30 cellular contexts compared by ENCODE assay signal in the genomic region with DNA sequence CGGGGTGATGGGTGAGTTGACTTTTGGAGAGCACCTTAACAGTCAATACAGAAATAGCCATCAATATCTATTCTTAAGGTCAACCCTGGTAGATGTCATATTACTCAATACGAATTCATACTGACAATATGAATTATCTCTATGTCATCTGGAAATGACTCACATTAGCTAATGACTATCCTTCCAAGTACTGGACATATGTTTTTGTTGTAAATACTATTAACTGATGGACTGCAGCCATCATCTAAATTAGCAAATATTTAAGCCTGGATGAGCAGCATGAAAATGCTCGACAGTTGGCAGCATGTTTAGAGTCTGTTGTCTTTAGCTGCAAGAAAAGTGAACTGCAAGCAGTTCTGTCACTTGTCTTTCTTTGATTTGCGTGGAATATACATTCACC. TPM values are rescaled to one million over a fixed set of nuclear protein-coding genes. Genes with fewer than 3 reads are reported as not detected.
DNase-seq lines count a peak whose midpoint lies in the region; ATAC-seq and TF ChIP-seq lines count a peak whose summit lies in the region.
"Had no signal": no experiment of that assay in that cellular context is flagged by ENCODE, and none has a peak within 500 bp of the region (broad histone marks: within the 10 kb centered on the region; RNA-seq: fewer than 3 reads in every experiment).

No MANE protein-coding gene starts in this region.

- intact Hi-C loops in CD14-positive monocyte (cut with micrococcal nuclease) (no loop called here), head of caudate nucleus (cut with DNase I) (no loop called here)

- DNase-seq in DMS 273 treated with DMSO at 0.1 percent for 48 hours (lab: John Stamatoyannopoulos, UW) (peak; percentile 46), NCI-H1694 treated with DMSO at 0.1 percent for 48 hours (lab: John Stamatoyannopoulos, UW) (peak; percentile 69), fibroblast of peridontal ligament (ENCODE audit: extremely low read depth) (peak; percentile 2), CD14-positive monocyte (ENCODE audit: low spot score) (no peak), head of caudate nucleus (no peak)
- DNase-seq: activated CD4-positive, alpha-beta T cell treated with anti-CD3 and anti-CD28 coated beads, Interleukin-2, amount 10 ng/mL, durations not matched to agents 24 days and 14 days; activated gamma-delta T cell; activated naive CD8-positive, alpha-beta T cell treated with anti-CD3 and anti-CD28 coated beads, Interleukin-2, amount 10 ng/mL, durations not matched to agents 7 days and 5 days; activated T-cell treated with anti-CD3 and anti-CD28 coated beads, Interleukin-2, amount 50 U/mL, for 1 hour; AML-193; aorta; CD4-positive, alpha-beta memory T cell; DMS153; effector memory CD8-positive, alpha-beta T cell; left cardiac atrium; naive thymus-derived CD8-positive, alpha-beta T cell; NCI-H1092 treated with DMSO at 0.1 percent for 48 hours; NCI-H1930; NCI-H2171 treated with DMSO at 0.1 percent for 48 hours; NCI-H526; PC-9; right lobe of liver; SHP77; stimulated activated CD8-positive, alpha-beta memory T cell treated with anti-CD3 and anti-CD28 coated beads, Interleukin-4, amount 100 ng/mL, for 48 hours had no signal

- no peak overlapping the region for H3K4me3 Mint-ChIP-seq in CD14-positive monocyte
- H3K4me3 Mint-ChIP-seq: activated CD4-positive, alpha-beta T cell treated with anti-CD3 and anti-CD28 coated beads, Interleukin-2, amount 10 ng/mL, durations not matched to agents 24 days and 14 days; activated naive CD8-positive, alpha-beta T cell treated with anti-CD3 and anti-CD28 coated beads, Interleukin-2, amount 10 ng/mL, durations not matched to agents 7 days and 5 days; CD4-positive, alpha-beta memory T cell; effector memory CD8-positive, alpha-beta T cell; IgD-negative memory B cell; naive thymus-derived CD8-positive, alpha-beta T cell; stimulated activated naive CD8-positive, alpha-beta T cell treated with anti-CD3 and anti-CD28 coated beads, Interleukin-15, Interleukin-2, amounts not matched to agents 100 ng/mL and 50 ng/mL, for 24 hours had no signal

- H3K9me3 Mint-ChIP-seq in CD14-positive monocyte, result no peaks in the 10 kb centered on the region
- H3K9me3 Mint-ChIP-seq: activated CD4-positive, alpha-beta T cell treated with anti-CD3 and anti-CD28 coated beads, Interleukin-2, amount 10 ng/mL, durations not matched to agents 24 days and 14 days; activated naive CD8-positive, alpha-beta T cell treated with anti-CD3 and anti-CD28 coated beads, Interleukin-2, amount 10 ng/mL, durations not matched to agents 7 days and 5 days; CD4-positive, alpha-beta memory T cell; effector memory CD8-positive, alpha-beta T cell; IgD-negative memory B cell; naive thymus-derived CD8-positive, alpha-beta T cell; stimulated activated naive CD8-positive, alpha-beta T cell treated with anti-CD3 and anti-CD28 coated beads, Interleukin-15, Interleukin-2, amounts not matched to agents 100 ng/mL and 50 ng/mL, for 24 hours had no signal

- no peak for TF ChIP-seq CTCF in CD14-positive monocyte (IDR thresholded peaks at IDR 0.05)

- H3K4me1 Mint-ChIP-seq in CD14-positive monocyte, result no peaks in the 10 kb centered on the region
- H3K4me1 Mint-ChIP-seq: activated CD4-positive, alpha-beta T cell treated with anti-CD3 and anti-CD28 coated beads, Interleukin-2, amount 10 ng/mL, durations not matched to agents 24 days and 14 days; activated naive CD8-positive, alpha-beta T cell treated with anti-CD3 and anti-CD28 coated beads, Interleukin-2, amount 10 ng/mL, durations not matched to agents 7 days and 5 days; CD4-positive, alpha-beta memory T cell; IgD-negative memory B cell; naive thymus-derived CD8-positive, alpha-beta T cell had no signal

- H3K36me3 Mint-ChIP-seq in CD14-positive monocyte, result no peaks in the 10 kb centered on the region
- H3K36me3 Mint-ChIP-seq: activated naive CD8-positive, alpha-beta T cell treated with anti-CD3 and anti-CD28 coated beads, Interleukin-2, amount 10 ng/mL, durations not matched to agents 7 days and 5 days; CD4-positive, alpha-beta memory T cell; IgD-negative memory B cell; naive thymus-derived CD8-positive, alpha-beta T cell had no signal

- H3K27ac Mint-ChIP-seq in CD14-positive monocyte, result no peak overlapping the region
- H3K27ac Mint-ChIP-seq: activated CD4-positive, alpha-beta T cell treated with anti-CD3 and anti-CD28 coated beads, Interleukin-2, amount 10 ng/mL, durations not matched to agents 24 days and 14 days; activated naive CD8-positive, alpha-beta T cell treated with anti-CD3 and anti-CD28 coated beads, Interleukin-2, amount 10 ng/mL, durations not matched to agents 7 days and 5 days; CD4-positive, alpha-beta memory T cell; effector memory CD8-positive, alpha-beta T cell; IgD-negative memory B cell; naive thymus-derived CD8-positive, alpha-beta T cell; stimulated activated naive CD8-positive, alpha-beta T cell treated with anti-CD3 and anti-CD28 coated beads, Interleukin-15, Interleukin-2, amounts not matched to agents 100 ng/mL and 50 ng/mL, for 24 hours had no signal

- ATAC-seq in SK-N-SH treated with all-trans-retinoic acid at 6 μM for 48 hours, result peak; percentile 75
- no peak for ATAC-seq in GM19463 (IDR thresholded peaks at IDR 0.05; ENCODE audit: unreplicated experiment)
- no peak for ATAC-seq in esophagus mucosa
- ATAC-seq: effector memory CD8-positive, alpha-beta T cell; gastroesophageal sphincter; left cardiac atrium; naive thymus-derived CD8-positive, alpha-beta T cell; right lobe of liver had no signal

- no peaks in the 10 kb centered on the region for H3K27me3 Mint-ChIP-seq in CD14-positive monocyte (ENCODE audit: low read depth in 3 of 3)
- H3K27me3 Mint-ChIP-seq: IgD-negative memory B cell had no signal

TF ChIP-seq in SK-N-SH treated with all-trans-retinoic acid at 6 μM for 48 hours, 23 proteins besides CTCF, POLR2A, EP300 and RAD21 (continues in another document):
- TF ChIP-seq ZFP30 (CRISPR knock-in tag; IDR thresholded peaks at IDR 0.05) (no peak), TSHZ2 (CRISPR knock-in tag; IDR thresholded peaks at IDR 0.05) (peak; percentile 96), CSRNP3 (CRISPR knock-in tag; IDR thresholded peaks at IDR 0.05) (peak; percentile 88; the same call in 1 of the 2 replicates), ZC3H10 (CRISPR knock-in tag; IDR thresholded peaks at IDR 0.05) (peak; percentile 91), ZFP3 (CRISPR knock-in tag; IDR thresholded peaks at IDR 0.05) (0 out of 2 replicates have a peak, but pooled peaks have one; percentile 52), ZNF70 (CRISPR knock-in tag; IDR thresholded peaks at IDR 0.05) (0 out of 2 replicates have a peak, but pooled peaks have one; percentile 26), ARNTL (CRISPR knock-in tag; IDR thresholded peaks at IDR 0.05; ENCODE audit: borderline replicate concordance, low read depth) (no peak), TOX (CRISPR knock-in tag; IDR thresholded peaks at IDR 0.05; ENCODE audit: borderline replicate concordance) (peak; percentile 95), BACH2 (CRISPR knock-in tag; IDR thresholded peaks at IDR 0.05; ENCODE audit: borderline replicate concordance) (peak; percentile 53; the same call in 1 of the 2 replicates)
- TF ChIP-seq, protein P1, sequence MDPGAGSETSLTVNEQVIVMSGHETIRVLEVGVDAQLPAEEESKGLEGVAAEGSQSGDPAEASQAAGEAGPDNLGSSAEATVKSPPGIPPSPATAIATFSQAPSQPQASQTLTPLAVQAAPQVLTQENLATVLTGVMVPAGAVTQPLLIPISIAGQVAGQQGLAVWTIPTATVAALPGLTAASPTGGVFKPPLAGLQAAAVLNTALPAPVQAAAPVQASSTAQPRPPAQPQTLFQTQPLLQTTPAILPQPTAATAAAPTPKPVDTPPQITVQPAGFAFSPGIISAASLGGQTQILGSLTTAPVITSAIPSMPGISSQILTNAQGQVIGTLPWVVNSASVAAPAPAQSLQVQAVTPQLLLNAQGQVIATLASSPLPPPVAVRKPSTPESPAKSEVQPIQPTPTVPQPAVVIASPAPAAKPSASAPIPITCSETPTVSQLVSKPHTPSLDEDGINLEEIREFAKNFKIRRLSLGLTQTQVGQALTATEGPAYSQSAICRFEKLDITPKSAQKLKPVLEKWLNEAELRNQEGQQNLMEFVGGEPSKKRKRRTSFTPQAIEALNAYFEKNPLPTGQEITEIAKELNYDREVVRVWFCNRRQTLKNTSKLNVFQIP (CRISPR knock-in tag; IDR thresholded peaks at IDR 0.05; ENCODE audit: borderline replicate concordance, low read depth), result peak; percentile 96

RNA-seq across cellular contexts. Expression of gene ISOC1, which starts 19.6 kb away (rescaled TPM):
- polyA plus RNA-seq in CD14-positive monocyte, result 10 to 100 TPM; 16.6 to 19.4 TPM
- 17.7 TPM for total RNA-seq in esophagus mucosa

Comparison
In these comparisons a context has a peak if more than half of its experiments do, and no peak if none do; other contexts are left out.
1. DNase-seq: peak in DMS 273 treated with DMSO at 0.1 percent for 48 hours (single experiment), NCI-H1694 treated with DMSO at 0.1 percent for 48 hours (single experiment) and fibroblast of peridontal ligament (single experiment); none in CD14-positive monocyte (single experiment) and head of caudate nucleus (0 of 42).